12 cellular contexts compared by ENCODE assay signal in the genomic region with DNA sequence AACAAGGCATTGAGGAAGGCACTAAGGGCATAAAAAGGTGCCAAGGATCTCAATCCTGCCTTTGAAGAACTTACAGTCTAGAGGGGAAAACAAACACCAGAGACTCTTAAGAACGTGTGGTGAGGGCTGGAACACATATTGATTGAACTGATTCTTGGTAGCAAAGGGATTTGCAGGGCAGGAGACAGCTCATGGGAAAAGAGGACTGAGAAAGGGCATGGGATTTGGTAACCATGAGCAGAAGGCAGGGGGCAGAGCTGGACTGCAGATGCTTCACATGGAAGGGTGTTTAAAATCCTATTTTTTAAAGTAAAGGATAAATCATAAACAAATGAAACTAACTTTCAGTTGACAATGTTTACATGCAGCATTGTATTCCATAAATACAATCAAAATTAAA.
DNase-seq lines count a peak whose midpoint lies in the region; ATAC-seq, FAIRE-seq and TF ChIP-seq lines count a peak whose summit lies in the region.
"Had no signal": no experiment of that assay in that cellular context is flagged by ENCODE, and none has a peak within 500 bp of the region (broad histone marks: within the 10 kb centered on the region; RNA-seq: fewer than 3 reads in every experiment).

No MANE protein-coding gene starts in this region.

- FAIRE-seq in K562 (lab: Jason Lieb, UNC) = no peak
- FAIRE-seq: TTC549 had no signal

- H3K4me3 ChIP-seq in heart right ventricle (no peak overlapping the region), K562 (no peak overlapping the region), left lung (no peak overlapping the region), upper lobe of right lung (no peak overlapping the region)

- no peaks in the 10 kb centered on the region for H4K20me1 ChIP-seq in K562 (replicated peaks; ENCODE audit: control insufficient read depth, insufficient read depth, low read length)

- H3K4me3 Mint-ChIP-seq in T-helper 2 cell treated with Interferon-gamma antibody and Interleukin-4, amounts not matched to agents 5 μg/mL and 100 μg/mL, for 36 hours = no peak overlapping the region
- H3K4me3 Mint-ChIP-seq: activated naive CD4-positive, alpha-beta T cell treated with anti-CD3 and anti-CD28 coated beads, Interleukin-2, amount 50 U/mL, for 24 hours; CD14-positive monocyte had no signal

- BruUV-seq in K562 (replicated peaks; lab: Mats Ljungman, UMichigan) = no TSS peak

- H3K36me3 ChIP-seq in heart right ventricle (peaks cover 0 to 54% (median 8%) of the 10 kb centered on the region in 9 donors), K562 (ENCODE audit: control insufficient read depth, insufficient read depth, low read length) (no peaks in the 10 kb centered on the region), left lung (peaks cover 0 to 21% of the 10 kb centered on the region in 2 donors), upper lobe of right lung (peaks cover 17% of the 10 kb centered on the region)

- 32 to 45% methylated on average over 1 of the region's 1 CpG for WGBS in heart right ventricle, 2 donors
- 0% methylated on average over 1 of the region's 1 CpG for WGBS in K562 (ENCODE audit: insufficient coverage, low coverage, missing lambda C conversion rate)

- H3K4me1 Mint-ChIP-seq in T-helper 2 cell treated with Interferon-gamma antibody and Interleukin-4, amounts not matched to agents 5 μg/mL and 100 μg/mL, for 36 hours (ENCODE audit: low read depth) = peaks cover 13% of the 10 kb centered on the region
- H3K4me1 Mint-ChIP-seq: activated naive CD4-positive, alpha-beta T cell treated with anti-CD3 and anti-CD28 coated beads, Interleukin-2, amount 50 U/mL, for 24 hours; CD14-positive monocyte had no signal

- H3K27ac ChIP-seq in heart right ventricle = no peak overlapping the region
- no peak overlapping the region for H3K27ac ChIP-seq in K562 (ENCODE audit: extremely low read depth, low read depth, low read length)
- H3K27ac ChIP-seq in left lung = no peak overlapping the region
- no peak overlapping the region for H3K27ac ChIP-seq in upper lobe of right lung

- intact Hi-C loops in heart right ventricle (cut with DNase I) = loop anchor here in 1 of 10 donors (10.0 kb wide), 1 partner anchor 525 kb away; no protein-coding TSS in a partner anchor
- intact Hi-C loops in Right ventricle myocardium superior (cut with DNase I) = no loop called here
- intact Hi-C loops in K562 (cut with micrococcal nuclease) = loop anchor here (1.0 kb wide), 1 partner anchor 71 kb away; no protein-coding TSS in a partner anchor
- intact Hi-C loops in left lung (cut with DNase I) = no loop called here
- intact Hi-C loops in upper lobe of right lung (cut with DNase I) = no loop called here

- H3K27ac Mint-ChIP-seq in T-helper 2 cell treated with Interferon-gamma antibody and Interleukin-4, amounts not matched to agents 5 μg/mL and 100 μg/mL, for 36 hours = no peak overlapping the region
- H3K27ac Mint-ChIP-seq: activated naive CD4-positive, alpha-beta T cell treated with anti-CD3 and anti-CD28 coated beads, Interleukin-2, amount 50 U/mL, for 24 hours had no signal

- peak in 5 of 9 donors; percentile 15 to 38 (median 30) for TF ChIP-seq CTCF in heart right ventricle (IDR thresholded peaks at IDR 0.05)
- peak in 2 of 3 experiments; percentile 23 to 54; a peak in 2 of 6 replicates for TF ChIP-seq CTCF in K562 (IDR thresholded peaks at IDR 0.05 in 2 of 3, conservative IDR thresholded peaks at IDR 0.05 in 1 of 3; ENCODE audit: insufficient read depth in 2 of 3, low read depth in 1 of 3, low read length in 3 of 3)
- no peak for TF ChIP-seq CTCF in left lung (IDR thresholded peaks at IDR 0.05)
- TF ChIP-seq CTCF in upper lobe of right lung (IDR thresholded peaks at IDR 0.05) = peak; percentile 14

- H3K9me1 ChIP-seq in K562 (ENCODE audit: control insufficient read depth, insufficient read depth, low read length) = no peaks in the 10 kb centered on the region

- H3K27me3 Mint-ChIP-seq in T-helper 2 cell treated with Interferon-gamma antibody and Interleukin-4, amounts not matched to agents 5 μg/mL and 100 μg/mL, for 36 hours (ENCODE audit: low read depth) = no peaks in the 10 kb centered on the region
- H3K27me3 Mint-ChIP-seq: activated naive CD4-positive, alpha-beta T cell treated with anti-CD3 and anti-CD28 coated beads, Interleukin-2, amount 50 U/mL, for 24 hours had no signal

- ATAC-seq in heart right ventricle = no peak
- no peak for ATAC-seq in Right ventricle myocardium superior (ENCODE audit: poor library complexity)
- peak; percentile 38; the same call in 1 of the 3 replicates for ATAC-seq in K562
- ATAC-seq in left lung = peak; percentile 30
- ATAC-seq in upper lobe of right lung = no peak
- no peak for ATAC-seq in HG03045 (IDR thresholded peaks at IDR 0.05; ENCODE audit: unreplicated experiment)
- no peak for ATAC-seq in HG02759 (IDR thresholded peaks at IDR 0.05; ENCODE audit: unreplicated experiment)

- CTCF ChIA-PET in K562 (lab: Yijun Ruan, JAX; ENCODE audit: low intra/inter-chr PET ratio) = interaction anchor here (2.8 kb wide), 1 partner anchor 72 kb away, joined by 16 read pairs; no protein-coding TSS in a partner anchor

- no peaks in the 10 kb centered on the region for H3K79me2 ChIP-seq in K562 (ENCODE audit: control insufficient read depth, insufficient read depth, low read length)

- no peaks in the 10 kb centered on the region for H3K9me3 Mint-ChIP-seq in T-helper 2 cell treated with Interferon-gamma antibody and Interleukin-4, amounts not matched to agents 5 μg/mL and 100 μg/mL, for 36 hours
- H3K9me3 Mint-ChIP-seq: activated naive CD4-positive, alpha-beta T cell treated with anti-CD3 and anti-CD28 coated beads, Interleukin-2, amount 50 U/mL, for 24 hours; CD14-positive monocyte had no signal

- no peak overlapping the region for H3K4me2 ChIP-seq in K562 (ENCODE audit: insufficient read depth, low read length)

- H3K36me3 Mint-ChIP-seq in T-helper 2 cell treated with Interferon-gamma antibody and Interleukin-4, amounts not matched to agents 5 μg/mL and 100 μg/mL, for 36 hours (ENCODE audit: low read depth) = peaks cover 17% of the 10 kb centered on the region

- no peak for TF ChIP-seq POLR2A in K562 (conservative IDR thresholded peaks at IDR 0.05)

- in situ Hi-C loops in K562 (cut with MboI) = no loop called here

- H3K9ac ChIP-seq in K562 (ENCODE audit: insufficient read depth in 1 of 2, low read depth in 2 of 2, low read length in 2 of 2) = no peak overlapping the region

- H3K27me3 ChIP-seq in heart right ventricle = no peaks in the 10 kb centered on the region
- H3K27me3 ChIP-seq in K562 (ENCODE audit: control insufficient read depth in 2 of 2, insufficient read depth in 2 of 2, low read length in 2 of 2) = no peaks in the 10 kb centered on the region
- no peaks in the 10 kb centered on the region for H3K27me3 ChIP-seq in left lung
- H3K27me3 ChIP-seq in upper lobe of right lung = no peaks in the 10 kb centered on the region

- peaks cover 0 to 15% (median 6%) of the 10 kb centered on the region in 9 donors for H3K4me1 ChIP-seq in heart right ventricle
- peaks cover 0 to 11% of the 10 kb centered on the region in 2 experiments; a peak in 4 of 5 replicates for H3K4me1 ChIP-seq in K562 (replicated peaks in 1 of 2; ENCODE audit: control insufficient read depth in 2 of 2, insufficient read depth in 2 of 2, low read length in 2 of 2)
- H3K4me1 ChIP-seq in left lung = no peaks in the 10 kb centered on the region
- no peaks in the 10 kb centered on the region for H3K4me1 ChIP-seq in upper lobe of right lung

- no peak for TF ChIP-seq EP300 in K562 (IDR thresholded peaks at IDR 0.05; ENCODE audit: low read length)

- DNase-seq in heart right ventricle (no peak), Right ventricle myocardium superior (no peak), K562 (ENCODE audit: extremely low read depth in 1 of 4, low spot score in 3 of 4) (no peak), left lung (no peak), upper lobe of right lung (no peak)
- no peak for DNase-seq in T-helper 2 cell treated with Interferon-gamma antibody and Interleukin-4, amounts not matched to agents 5 μg/mL and 100 μg/mL, for 36 hours (ENCODE audit: low spot score)
- DNase-seq: NCI-H1694 treated with DMSO at 0.1 percent for 48 hours had no signal

- no peaks in the 10 kb centered on the region for H3K9me3 ChIP-seq in heart right ventricle
- H3K9me3 ChIP-seq in K562 (replicated peaks; ENCODE audit: control insufficient read depth, insufficient read depth, low read depth, low read length) = no peaks in the 10 kb centered on the region
- H3K9me3 ChIP-seq in left lung = no peaks in the 10 kb centered on the region
- H3K9me3 ChIP-seq in upper lobe of right lung = no peaks in the 10 kb centered on the region

- POLR2A ChIA-PET in K562 (lab: Yijun Ruan, JAX) = no interaction called here

- TF ChIP-seq RAD21 in K562 (CRISPR knock-in tag; conservative IDR thresholded peaks at IDR 0.05 in 1 of 2, IDR thresholded peaks at IDR 0.05 in 1 of 2) = peak; percentile 64 to 73

- H2AFZ ChIP-seq in K562 (ENCODE audit: low read depth, low read length) = peak overlapping the region; percentile 67; the same call in 1 of the 2 replicates

TF ChIP-seq in K562, 482 proteins besides CTCF, POLR2A, EP300 and RAD21 (continues in another document):
- TF ChIP-seq ZNF121 (CRISPR knock-in tag; conservative IDR thresholded peaks at IDR 0.05) = no peak
- TF ChIP-seq, protein P1, sequence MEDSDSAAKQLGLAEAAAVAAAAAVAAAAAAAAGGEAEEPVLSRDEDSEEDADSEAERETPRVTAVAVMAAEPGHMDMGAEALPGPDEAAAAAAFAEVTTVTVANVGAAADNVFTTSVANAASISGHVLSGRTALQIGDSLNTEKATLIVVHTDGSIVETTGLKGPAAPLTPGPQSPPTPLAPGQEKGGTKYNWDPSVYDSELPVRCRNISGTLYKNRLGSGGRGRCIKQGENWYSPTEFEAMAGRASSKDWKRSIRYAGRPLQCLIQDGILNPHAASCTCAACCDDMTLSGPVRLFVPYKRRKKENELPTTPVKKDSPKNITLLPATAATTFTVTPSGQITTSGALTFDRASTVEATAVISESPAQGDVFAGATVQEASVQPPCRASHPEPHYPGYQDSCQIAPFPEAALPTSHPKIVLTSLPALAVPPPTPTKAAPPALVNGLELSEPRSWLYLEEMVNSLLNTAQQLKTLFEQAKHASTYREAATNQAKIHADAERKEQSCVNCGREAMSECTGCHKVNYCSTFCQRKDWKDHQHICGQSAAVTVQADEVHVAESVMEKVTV (CRISPR knock-in tag; IDR thresholded peaks at IDR 0.05) = peak; percentile 64
- TF ChIP-seq, protein P2, sequence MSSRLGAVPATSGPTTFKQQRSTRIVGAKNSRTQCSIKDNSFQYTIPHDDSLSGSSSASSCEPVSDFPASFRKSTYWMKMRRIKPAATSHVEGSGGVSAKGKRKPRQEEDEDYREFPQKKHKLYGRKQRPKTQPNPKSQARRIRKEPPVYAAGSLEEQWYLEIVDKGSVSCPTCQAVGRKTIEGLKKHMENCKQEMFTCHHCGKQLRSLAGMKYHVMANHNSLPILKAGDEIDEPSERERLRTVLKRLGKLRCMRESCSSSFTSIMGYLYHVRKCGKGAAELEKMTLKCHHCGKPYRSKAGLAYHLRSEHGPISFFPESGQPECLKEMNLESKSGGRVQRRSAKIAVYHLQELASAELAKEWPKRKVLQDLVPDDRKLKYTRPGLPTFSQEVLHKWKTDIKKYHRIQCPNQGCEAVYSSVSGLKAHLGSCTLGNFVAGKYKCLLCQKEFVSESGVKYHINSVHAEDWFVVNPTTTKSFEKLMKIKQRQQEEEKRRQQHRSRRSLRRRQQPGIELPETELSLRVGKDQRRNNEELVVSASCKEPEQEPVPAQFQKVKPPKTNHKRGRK (tag; IDR thresholded peaks at IDR 0.05) = no peak
- TF ChIP-seq ESRRB (CRISPR knock-in tag; IDR thresholded peaks at IDR 0.05; ENCODE audit: borderline replicate concordance) = no peak

Comparison
In these comparisons a context has a peak if more than half of its experiments do, and no peak if none do; other contexts are left out.
1. ATAC-seq: peak in K562 (single experiment) and left lung (single experiment); none in heart right ventricle (0 of 8), Right ventricle myocardium superior (single experiment), upper lobe of right lung (single experiment), HG03045 (single experiment) and HG02759 (single experiment).
2. CTCF ChIP-seq: peak in heart right ventricle (5 of 9), K562 (2 of 3) and upper lobe of right lung (single experiment); none in left lung (0 of 2).